ENCODE assay signal across 11 cellular contexts in genomic region chr13:97257228-97257755, GRCh38. TPM values are rescaled to one million over a fixed set of nuclear protein-coding genes. Genes with fewer than 3 reads are reported as not detected.
DNase-seq lines count a peak whose midpoint lies in the region; ATAC-seq and TF ChIP-seq lines count a peak whose summit lies in the region.
"Had no signal": no experiment of that assay in that cellular context is flagged by ENCODE, and none has a peak within 500 bp of the region (broad histone marks: within the 10 kb centered on the region; RNA-seq: fewer than 3 reads in every experiment).

No MANE protein-coding gene starts in this region.

- in situ Hi-C loops in HAP-1 (cut with MboI; ENCODE audit: low sequenced_read_pairs), result no loop called here

- WGBS in hepatocyte (ENCODE audit: low lambda C conversion rate, missing lambda C conversion rate), result 78% methylated on average over 6 of the region's 6 CpGs

- H3K4me1 ChIP-seq in hepatocyte (ENCODE audit: insufficient read depth) (peaks cover 63% of the 10 kb centered on the region), subcutaneous abdominal adipose tissue (ENCODE audit: control insufficient read depth in 5 of 5, insufficient read depth in 5 of 5, low read length in 5 of 5) (peaks cover 16 to 71% (median 64%) of the 10 kb centered on the region in 5 donors), HAP-1 (peaks cover 15% of the 10 kb centered on the region)

- no peaks in the 10 kb centered on the region for H3K27me3 Mint-ChIP-seq in activated T-helper 17 cell treated with anti-CD3 and anti-CD28 coated beads, Interleukin-2, amount 50 U/mL, for 72 hours

- H3K4me1 Mint-ChIP-seq in activated T-helper 17 cell treated with anti-CD3 and anti-CD28 coated beads, Interleukin-2, amount 50 U/mL, for 72 hours, result peaks cover 72% of the 10 kb centered on the region

- DNase-seq in NCI-H2171 treated with DMSO at 0.1 percent for 48 hours (lab: John Stamatoyannopoulos, UW) (peak; percentile 51), NCI-H2171 (lab: John Stamatoyannopoulos, UW) (no peak), hepatocyte (ENCODE audit: low spot score) (no peak), HAP-1 (ENCODE audit: low spot score in 2 of 2) (no peak), inferior parietal cortex (ENCODE audit: extremely low spot score) (no peak)
- DNase-seq: activated T-cell treated with anti-CD3 and anti-CD28 coated beads, Interleukin-2, amount 50 U/mL, for 4 hours; NCI-H1105 treated with DMSO at 0.1 percent for 48 hours; SIG-M5 had no signal

- H3K27ac ChIP-seq in hepatocyte (peak overlapping the region; percentile 94), subcutaneous abdominal adipose tissue (ENCODE audit: low read depth, low read length) (peak overlapping the region; percentile 92)

- peak overlapping the region; percentile 63 for H3K4me3 Mint-ChIP-seq in activated T-helper 17 cell treated with anti-CD3 and anti-CD28 coated beads, Interleukin-2, amount 50 U/mL, for 72 hours

- H3K79me2 ChIP-seq in hepatocyte, result peaks cover 83% of the 10 kb centered on the region

- H3K27me3 ChIP-seq in hepatocyte, result no peaks in the 10 kb centered on the region
- no peaks in the 10 kb centered on the region for H3K27me3 ChIP-seq in subcutaneous abdominal adipose tissue (ENCODE audit: control insufficient read depth in 5 of 5, insufficient read depth in 4 of 5, low read length in 5 of 5)
- no peaks in the 10 kb centered on the region for H3K27me3 ChIP-seq in HAP-1 (ENCODE audit: low read depth)

- H3K9me2 ChIP-seq in hepatocyte (replicated peaks; ENCODE audit: insufficient read depth), result no peaks in the 10 kb centered on the region

- H3K9me3 Mint-ChIP-seq in activated T-helper 17 cell treated with anti-CD3 and anti-CD28 coated beads, Interleukin-2, amount 50 U/mL, for 72 hours, result no peaks in the 10 kb centered on the region

- H3K4me2 ChIP-seq in hepatocyte, result peak overlapping the region; percentile 29

- TF ChIP-seq CTCF in hepatocyte (IDR thresholded peaks at IDR 0.05; ENCODE audit: poor library complexity), result no peak

- H2AFZ ChIP-seq in hepatocyte, result no peak overlapping the region

- no peak overlapping the region for H3K4me3 ChIP-seq in hepatocyte
- no peak overlapping the region for H3K4me3 ChIP-seq in subcutaneous abdominal adipose tissue (ENCODE audit: low read depth in 1 of 5, low read length in 5 of 5)
- H3K4me3 ChIP-seq in HAP-1, result no peak overlapping the region

- H3K9ac ChIP-seq in subcutaneous abdominal adipose tissue (ENCODE audit: low read length in 5 of 5), result peak overlapping the region in 1 of 5 donors; percentile 21

- H3K36me3 ChIP-seq in hepatocyte (replicated peaks; ENCODE audit: insufficient read depth, low read depth), result no peaks in the 10 kb centered on the region
- H3K36me3 ChIP-seq in subcutaneous abdominal adipose tissue (ENCODE audit: control insufficient read depth in 5 of 5, insufficient read depth in 5 of 5, low read length in 5 of 5), result no peaks in the 10 kb centered on the region
- no peaks in the 10 kb centered on the region for H3K36me3 ChIP-seq in HAP-1 (replicated peaks)

- H3K36me3 Mint-ChIP-seq in activated T-helper 17 cell treated with anti-CD3 and anti-CD28 coated beads, Interleukin-2, amount 50 U/mL, for 72 hours (ENCODE audit: low read depth), result peaks cover 13% of the 10 kb centered on the region

- H3K9me3 ChIP-seq in hepatocyte (ENCODE audit: low read depth), result no peaks in the 10 kb centered on the region
- no peaks in the 10 kb centered on the region for H3K9me3 ChIP-seq in subcutaneous abdominal adipose tissue (ENCODE audit: control insufficient read depth in 5 of 5, low read length in 5 of 5)
- H3K9me3 ChIP-seq in HAP-1, result no peaks in the 10 kb centered on the region

- ATAC-seq in activated T-helper 17 cell treated with anti-CD3 and anti-CD28 coated beads, Interleukin-2, amount 50 U/mL, for 72 hours (replicated peaks), result no peak
- no peak for ATAC-seq in HG02763 (IDR thresholded peaks at IDR 0.05; ENCODE audit: unreplicated experiment)

- H3K27ac Mint-ChIP-seq in activated T-helper 17 cell treated with anti-CD3 and anti-CD28 coated beads, Interleukin-2, amount 50 U/mL, for 72 hours, result peak overlapping the region; percentile 89

- no peaks in the 10 kb centered on the region for H4K20me1 ChIP-seq in hepatocyte (ENCODE audit: insufficient read depth, poor library complexity, severe bottlenecking)

RNA-seq across cellular contexts. Expression of gene MBNL2, which starts 35.2 kb away (rescaled TPM):
- 10 to 100 TPM; 13.4 to 27.2 TPM for total RNA-seq in activated T-helper 17 cell treated with anti-CD3 and anti-CD28 coated beads, Interleukin-2, amount 50 U/mL, for 72 hours
- total RNA-seq in hepatocyte, result 96.8 and 97.9 TPM in 2 replicates
- 27.4 and 33.8 TPM in 2 replicates for polyA plus RNA-seq in hepatocyte
